3 cellular contexts compared by ENCODE assay signal in the genomic region with DNA sequence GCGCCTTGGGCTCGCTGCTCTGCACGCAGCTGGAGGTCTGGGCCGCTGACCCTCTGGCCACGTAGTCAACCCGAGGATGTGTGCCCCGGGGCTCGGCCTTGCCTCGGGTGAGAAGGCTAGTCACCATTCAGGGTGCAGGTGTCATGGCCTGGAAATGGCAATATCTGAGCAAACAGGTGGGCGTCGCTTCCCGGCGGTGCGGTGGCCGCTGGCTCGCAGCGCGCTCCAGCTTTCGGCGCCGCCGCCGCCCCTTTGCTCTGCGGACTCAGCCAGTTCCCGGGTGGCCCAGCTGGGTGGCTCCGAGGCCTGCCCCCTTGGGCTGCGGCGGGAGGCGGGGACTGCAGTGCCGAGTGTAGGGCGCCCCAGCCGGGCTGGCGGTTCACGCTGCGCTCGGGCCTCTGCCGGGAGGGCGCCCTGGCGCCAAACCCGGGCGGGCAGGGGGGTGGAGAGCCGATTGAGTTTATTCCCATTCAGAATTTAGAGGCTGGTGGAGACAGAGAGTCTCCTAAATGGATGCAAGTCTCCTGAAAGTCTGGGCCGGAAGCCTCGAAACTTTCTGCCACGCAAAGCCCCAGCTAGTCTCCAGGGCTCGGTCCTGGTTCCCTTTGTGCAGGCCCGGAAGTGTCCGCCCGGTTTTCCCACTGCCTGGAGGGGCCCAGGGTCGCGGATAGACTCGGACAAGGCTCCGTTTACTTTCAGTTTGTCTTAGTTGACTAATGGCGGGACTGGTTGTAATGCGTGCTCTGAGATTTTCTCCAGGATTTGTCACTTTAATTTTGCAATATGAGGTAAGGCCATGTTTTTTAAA.
A peak's percentile ranks its signal among the peaks of the same experiment; 100 is the strongest.
TF ChIP-seq lines count a peak whose summit lies in the region.

No MANE protein-coding gene starts in this region.

TF ChIP-seq in GM23338, 12 proteins besides CTCF, POLR2A, EP300 and RAD21:
- TF ChIP-seq EZH2 (IDR thresholded peaks at IDR 0.05; ENCODE audit: low read depth, unreplicated experiment): peak; percentile 44
- TF ChIP-seq EZH2phosphoT487 (IDR thresholded peaks at IDR 0.05; ENCODE audit: unreplicated experiment): peak; percentile 57
- no peak for TF ChIP-seq NANOG (IDR thresholded peaks at IDR 0.05; ENCODE audit: borderline replicate concordance)
- TF ChIP-seq CREB1 (CRISPR knock-in tag; IDR thresholded peaks at IDR 0.05; ENCODE audit: low read depth): no peak
TF ChIP-seq in GM23338: peak in this region for 2.

TF ChIP-seq in H1, 55 proteins besides CTCF, POLR2A, EP300 and RAD21:
- TF ChIP-seq EZH2 (IDR thresholded peaks at IDR 0.05; ENCODE audit: low read depth, low read length, severe bottlenecking) (peak; percentile 99), RNF2 (IDR thresholded peaks at IDR 0.05; ENCODE audit: borderline replicate concordance, low read depth, low read length, missing control alignments, poor library complexity, severe bottlenecking) (peak; percentile 55), HDAC2 (IDR thresholded peaks at IDR 0.05; ENCODE audit: borderline replicate concordance in 1 of 2, low read depth in 2 of 2, low read length in 2 of 2) (no peak), SUZ12 (IDR thresholded peaks at IDR 0.05; ENCODE audit: low read length) (peak; percentile 98), CTBP2 (IDR thresholded peaks at IDR 0.05; ENCODE audit: borderline replicate concordance, insufficient read depth, insufficient read length, low read length) (peak; percentile 93), KDM4A (IDR thresholded peaks at IDR 0.05; ENCODE audit: low read depth, low read length, severe bottlenecking) (peak; percentile 51), CHD2 (IDR thresholded peaks at IDR 0.05; ENCODE audit: low read length) (no peak)

TF ChIP-seq in HEK293T, 16 proteins besides CTCF, POLR2A, EP300 and RAD21:
- no peak for TF ChIP-seq LEF1 (IDR thresholded peaks at IDR 0.05; ENCODE audit: borderline replicate concordance)
- TF ChIP-seq, protein P1, sequence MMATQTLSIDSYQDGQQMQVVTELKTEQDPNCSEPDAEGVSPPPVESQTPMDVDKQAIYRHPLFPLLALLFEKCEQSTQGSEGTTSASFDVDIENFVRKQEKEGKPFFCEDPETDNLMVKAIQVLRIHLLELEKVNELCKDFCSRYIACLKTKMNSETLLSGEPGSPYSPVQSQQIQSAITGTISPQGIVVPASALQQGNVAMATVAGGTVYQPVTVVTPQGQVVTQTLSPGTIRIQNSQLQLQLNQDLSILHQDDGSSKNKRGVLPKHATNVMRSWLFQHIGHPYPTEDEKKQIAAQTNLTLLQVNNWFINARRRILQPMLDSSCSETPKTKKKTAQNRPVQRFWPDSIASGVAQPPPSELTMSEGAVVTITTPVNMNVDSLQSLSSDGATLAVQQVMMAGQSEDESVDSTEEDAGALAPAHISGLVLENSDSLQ (IDR thresholded peaks at IDR 0.05): no peak
- TF ChIP-seq ZNF384 (IDR thresholded peaks at IDR 0.05): no peak
- TF ChIP-seq FOXM1 (IDR thresholded peaks at IDR 0.05; ENCODE audit: borderline replicate concordance): no peak
- no peak; the same call in 1 of the 2 replicates for TF ChIP-seq L3MBTL2 (conservative IDR thresholded peaks at IDR 0.05)
- TF ChIP-seq TARDBP (IDR thresholded peaks at IDR 0.05): no peak
- TF ChIP-seq CTBP1 (IDR thresholded peaks at IDR 0.05; ENCODE audit: borderline replicate concordance): no peak
- no peak for TF ChIP-seq FOXK2 (IDR thresholded peaks at IDR 0.05)
- TF ChIP-seq SUZ12 (IDR thresholded peaks at IDR 0.05): no peak
- no peak for TF ChIP-seq NFRKB (IDR thresholded peaks at IDR 0.05)
